Comparison of ENCODE assay signal across 8 cellular contexts in the genomic region with DNA sequence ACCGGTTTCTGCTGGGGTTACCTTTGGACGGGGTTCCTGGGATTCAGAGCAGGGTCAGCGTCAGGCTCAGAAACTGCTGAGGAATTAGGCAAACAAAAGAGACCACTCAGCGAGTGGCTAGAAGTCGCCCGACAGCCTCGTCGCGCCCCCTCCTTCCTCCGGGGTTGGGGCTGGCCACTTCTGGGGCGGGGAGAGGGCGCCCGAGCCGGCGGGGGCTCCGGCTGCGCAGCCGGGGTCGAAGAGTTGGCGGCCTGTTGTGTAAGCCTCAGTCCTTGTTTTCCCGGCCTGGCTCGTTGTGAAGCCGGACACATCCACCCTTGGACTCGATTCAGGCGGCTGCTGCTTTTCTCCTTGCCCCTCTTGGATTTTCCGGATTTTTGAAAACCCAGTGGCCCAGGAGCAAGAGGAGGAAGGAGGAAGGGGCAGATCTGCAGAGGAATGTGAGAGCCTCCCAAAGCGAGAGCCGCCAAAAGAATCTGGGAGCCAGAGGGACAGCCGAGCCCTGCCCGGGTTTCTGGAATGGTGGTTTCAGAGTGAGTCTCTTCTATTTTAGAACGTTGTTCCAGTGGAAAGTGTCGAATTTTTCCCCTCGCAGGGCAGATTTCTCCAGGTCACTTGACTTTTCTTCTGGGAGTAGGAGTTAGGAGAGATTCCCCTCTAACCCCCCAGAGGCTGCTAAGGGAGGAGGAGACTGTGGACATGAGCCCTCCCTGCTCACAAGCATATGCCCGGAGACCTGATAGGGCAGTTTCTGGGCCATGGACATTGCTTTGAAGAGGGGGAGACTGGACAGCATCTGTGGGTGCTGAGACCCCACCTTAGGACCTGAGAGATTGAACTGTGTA. TPM values are rescaled to one million over a fixed set of nuclear protein-coding genes. Genes with fewer than 3 reads are reported as not detected.
DNase-seq lines count a peak whose midpoint lies in the region; ATAC-seq lines count a peak whose summit lies in the region.

No MANE protein-coding gene starts in this region.

- peaks cover 33% of the 10 kb centered on the region for H3K4me1 Mint-ChIP-seq in activated T-cell treated with anti-CD3 and anti-CD28 coated beads, Interleukin-2, amount 50 U/mL, for 72 hours (ENCODE audit: low read depth)
- peaks cover 27% of the 10 kb centered on the region for H3K4me1 Mint-ChIP-seq in activated naive CD8-positive, alpha-beta T cell (ENCODE audit: low read depth)

- H3K36me3 Mint-ChIP-seq in activated T-cell treated with anti-CD3 and anti-CD28 coated beads, Interleukin-2, amount 50 U/mL, for 72 hours (ENCODE audit: insufficient read depth in 2 of 2) = no peaks in the 10 kb centered on the region
- no peaks in the 10 kb centered on the region for H3K36me3 Mint-ChIP-seq in activated naive CD8-positive, alpha-beta T cell

- intact Hi-C loops in left cardiac atrium (cut with DNase I) = no loop called here

- peaks cover 8% of the 10 kb centered on the region for H3K27me3 Mint-ChIP-seq in activated T-cell treated with anti-CD3 and anti-CD28 coated beads, Interleukin-2, amount 50 U/mL, for 72 hours (ENCODE audit: low read depth)
- H3K27me3 Mint-ChIP-seq in activated naive CD8-positive, alpha-beta T cell = no peaks in the 10 kb centered on the region

- H3K27ac Mint-ChIP-seq in activated T-cell treated with anti-CD3 and anti-CD28 coated beads, Interleukin-2, amount 50 U/mL, for 72 hours = no peak overlapping the region
- peak overlapping the region; percentile 76 for H3K27ac Mint-ChIP-seq in activated naive CD8-positive, alpha-beta T cell

- H3K9me3 Mint-ChIP-seq in activated T-cell treated with anti-CD3 and anti-CD28 coated beads, Interleukin-2, amount 50 U/mL, for 72 hours = no peaks in the 10 kb centered on the region
- H3K9me3 Mint-ChIP-seq in activated naive CD8-positive, alpha-beta T cell (ENCODE audit: low read depth) = no peaks in the 10 kb centered on the region

- peak in 1 of 2 donors; percentile 15 for DNase-seq in activated T-cell treated with anti-CD3 and anti-CD28 coated beads, Interleukin-2, amount 50 U/mL, for 72 hours
- DNase-seq in activated T-cell treated with anti-CD3 and anti-CD28 coated beads for 4 hours (no peak), left cardiac atrium (peak; percentile 64), pons (ENCODE audit: low spot score) (peak; percentile 29), mucosa of gallbladder (ENCODE audit: low spot score) (no peak), NCI-H2029 treated with DMSO at 0.1 percent for 48 hours (lab: John Stamatoyannopoulos, UW) (no peak)

- peak overlapping the region; percentile 74 to 81 for H3K4me3 Mint-ChIP-seq in activated T-cell treated with anti-CD3 and anti-CD28 coated beads, Interleukin-2, amount 50 U/mL, for 72 hours
- H3K4me3 Mint-ChIP-seq in activated naive CD8-positive, alpha-beta T cell = peak overlapping the region; percentile 83

- ATAC-seq in activated T-cell treated with anti-CD3 and anti-CD28 coated beads, Interleukin-2, amount 50 U/mL, for 72 hours (replicated peaks in 1 of 2) = peak in 1 of 2 donors; percentile 7
- ATAC-seq in left cardiac atrium (peak; percentile 23 to 45), GM21723 (IDR thresholded peaks at IDR 0.05; ENCODE audit: unreplicated experiment) (no peak)

RNA-seq across cellular contexts. Expression of a gene that starts 0.7 kb away (rescaled TPM):
- 1 to 10 TPM; 1.5 to 3.1 TPM for total RNA-seq in activated T-cell treated with anti-CD3 and anti-CD28 coated beads, Interleukin-2, amount 50 U/mL, for 72 hours
- total RNA-seq in left cardiac atrium (10 to 100 TPM; 14.3 to 17.0 TPM), mucosa of gallbladder (51.3 TPM)

RNA-seq across cellular contexts. Expression of a gene that starts 8.4 kb away (rescaled TPM):
- total RNA-seq in activated T-cell treated with anti-CD3 and anti-CD28 coated beads, Interleukin-2, amount 50 U/mL, for 72 hours = 10 to 100 TPM; 57.5 to 61.0 TPM
- 10 to 100 TPM; 44.1 to 49.9 TPM for total RNA-seq in left cardiac atrium
- total RNA-seq in mucosa of gallbladder = 66.3 TPM

RNA-seq across cellular contexts. Expression of a gene that starts 22.9 kb away (rescaled TPM):
- 10 to 100 TPM; 22.4 to 26.2 TPM for total RNA-seq in activated T-cell treated with anti-CD3 and anti-CD28 coated beads, Interleukin-2, amount 50 U/mL, for 72 hours
- 10 to 100 TPM; 15.6 to 21.4 TPM for total RNA-seq in left cardiac atrium
- 23.3 TPM for total RNA-seq in mucosa of gallbladder

Comparison
In these comparisons a context has a peak if more than half of its experiments do, and no peak if none do; other contexts are left out.
1. DNase-seq: peak in left cardiac atrium (single experiment) and pons (single experiment); none in activated T-cell treated with anti-CD3 and anti-CD28 coated beads for 4 hours (single experiment), mucosa of gallbladder (single experiment) and NCI-H2029 treated with DMSO at 0.1 percent for 48 hours (single experiment).